8 cellular contexts compared by ENCODE assay signal in genomic region chr4:74157116-74157742, GRCh38. TPM values are rescaled to one million over a fixed set of nuclear protein-coding genes. Genes with fewer than 3 reads are reported as not detected.
A peak's percentile ranks its signal among the peaks of the same experiment; 100 is the strongest.
DNase-seq lines count a peak whose midpoint lies in the region; ATAC-seq and TF ChIP-seq lines count a peak whose summit lies in the region.

No MANE protein-coding gene starts in this region.

- H3K27ac ChIP-seq in 22Rv1 (peak overlapping the region; percentile 95), adrenal gland (peak overlapping the region; percentile 86 to 100 (median 92)), testis (peak overlapping the region; percentile 95)

- peak overlapping the region; percentile 43 for H3K4me3 ChIP-seq in HAP-1
- peak overlapping the region; percentile 13 to 77 (median 50) for H3K4me3 ChIP-seq in adrenal gland
- peak overlapping the region; percentile 78 to 82 for H3K4me3 ChIP-seq in testis

- TF ChIP-seq CTCF in 22Rv1 (IDR thresholded peaks at IDR 0.05) = no peak
- TF ChIP-seq CTCF in adrenal gland (IDR thresholded peaks at IDR 0.05) = peak in 1 of 6 experiments; percentile 2
- TF ChIP-seq CTCF in testis (IDR thresholded peaks at IDR 0.05) = no peak

- in situ Hi-C loops in HAP-1 (cut with MboI; ENCODE audit: low sequenced_read_pairs) = no loop called here

- no peaks in the 10 kb centered on the region for H3K9me3 ChIP-seq in HAP-1
- no peaks in the 10 kb centered on the region for H3K9me3 ChIP-seq in adrenal gland (replicated peaks in 1 of 3)
- H3K9me3 ChIP-seq in testis = no peaks in the 10 kb centered on the region

- H3K27me3 ChIP-seq in HAP-1 (ENCODE audit: low read depth) = peaks cover 15% of the 10 kb centered on the region
- no peaks in the 10 kb centered on the region for H3K27me3 ChIP-seq in adrenal gland
- no peaks in the 10 kb centered on the region for H3K27me3 ChIP-seq in testis

- no peak for ATAC-seq in GM21576 (IDR thresholded peaks at IDR 0.05; ENCODE audit: unreplicated experiment)
- no peak for ATAC-seq in HG02571 (IDR thresholded peaks at IDR 0.05; ENCODE audit: unreplicated experiment)

- WGBS in adrenal gland, 4 donors = 0 to 3% (median 1%) methylated on average over 4 of the region's 4 CpGs
- 0 to 2% methylated on average over 4 of the region's 4 CpGs for WGBS in testis, 2 donors

- DNase-seq in HAP-1 (ENCODE audit: low spot score in 2 of 2) = no peak
- peak in 5 of 7 donors; percentile 41 to 54 (median 50) for DNase-seq in adrenal gland
- peak; percentile 18 for DNase-seq in kidney glomerular epithelial cell (lab: John Stamatoyannopoulos, UW)
- DNase-seq in testis = no peak
- DNase-seq in epidermal melanocyte (ENCODE audit: insufficient read length, low spot score) = no peak

- intact Hi-C loops in adrenal gland (cut with DNase I) = no loop called here
- intact Hi-C loops in testis (cut with DNase I; ENCODE audit: low total_unique reads) = no loop called here

- H3K4me1 ChIP-seq in HAP-1 (peaks cover 6% of the 10 kb centered on the region; the same call in 1 of the 2 replicates), adrenal gland (replicated peaks in 1 of 2) (peaks cover 13 to 29% of the 10 kb centered on the region in 2 donors), testis (peaks cover 15% of the 10 kb centered on the region)

- TF ChIP-seq POLR2A in adrenal gland (IDR thresholded peaks at IDR 0.05) (no peak), testis (IDR thresholded peaks at IDR 0.05) (no peak)

- H3K36me3 ChIP-seq in HAP-1 (replicated peaks) = peaks cover 13% of the 10 kb centered on the region
- peaks cover 0 to 10% of the 10 kb centered on the region in 2 donors for H3K36me3 ChIP-seq in adrenal gland (replicated peaks in 1 of 2)
- no peaks in the 10 kb centered on the region for H3K36me3 ChIP-seq in testis (ENCODE audit: low read depth, missing control alignments)

RNA-seq across cellular contexts. Expression of gene MTHFD2L, which starts 0.7 kb away (rescaled TPM):
- total RNA-seq in adrenal gland = 10 to 100 TPM; 13.2 to 21.8 (median 15.9) TPM
- 10 to 100 TPM in 2 of 3 donors, 1 to 10 TPM in 1; 9.8 to 25.9 (median 10.3) TPM for polyA plus RNA-seq in adrenal gland
- total RNA-seq in testis = 10 to 100 TPM; 29.1 to 44.1 TPM
- 14.8 TPM for polyA plus RNA-seq in testis (ENCODE audit: insufficient read depth, low read depth, low replicate concordance)

RNA-seq across cellular contexts. Expression of gene CXCL2, which starts 58.2 kb away (rescaled TPM):
- total RNA-seq in adrenal gland (10 to 100 TPM in 1 of 8 donors, 1 to 10 TPM in 7; 2.4 to 13.9 (median 6.2) TPM), testis (1 to 10 TPM; 2.6 to 4.7 TPM)
- polyA plus RNA-seq in adrenal gland (10 to 100 TPM in 1 of 3 donors, 1 to 10 TPM in 2; 2.2 to 18.8 (median 5.4) TPM), testis (ENCODE audit: insufficient read depth, low read depth, low replicate concordance) (5.9 TPM)

Comparison
In these comparisons a context has a peak if more than half of its experiments do, and no peak if none do; other contexts are left out.
1. DNase-seq: peak in adrenal gland (5 of 7) and kidney glomerular epithelial cell (single experiment); none in HAP-1 (0 of 2), testis (single experiment) and epidermal melanocyte (single experiment).
2. Peak in every context shown above with its lines, with median percentiles within 50 percentile points of each other: H3K27ac ChIP-seq and H3K4me3 ChIP-seq.